Comparison of ENCODE assay signal across 8 cellular contexts in the genomic region with DNA sequence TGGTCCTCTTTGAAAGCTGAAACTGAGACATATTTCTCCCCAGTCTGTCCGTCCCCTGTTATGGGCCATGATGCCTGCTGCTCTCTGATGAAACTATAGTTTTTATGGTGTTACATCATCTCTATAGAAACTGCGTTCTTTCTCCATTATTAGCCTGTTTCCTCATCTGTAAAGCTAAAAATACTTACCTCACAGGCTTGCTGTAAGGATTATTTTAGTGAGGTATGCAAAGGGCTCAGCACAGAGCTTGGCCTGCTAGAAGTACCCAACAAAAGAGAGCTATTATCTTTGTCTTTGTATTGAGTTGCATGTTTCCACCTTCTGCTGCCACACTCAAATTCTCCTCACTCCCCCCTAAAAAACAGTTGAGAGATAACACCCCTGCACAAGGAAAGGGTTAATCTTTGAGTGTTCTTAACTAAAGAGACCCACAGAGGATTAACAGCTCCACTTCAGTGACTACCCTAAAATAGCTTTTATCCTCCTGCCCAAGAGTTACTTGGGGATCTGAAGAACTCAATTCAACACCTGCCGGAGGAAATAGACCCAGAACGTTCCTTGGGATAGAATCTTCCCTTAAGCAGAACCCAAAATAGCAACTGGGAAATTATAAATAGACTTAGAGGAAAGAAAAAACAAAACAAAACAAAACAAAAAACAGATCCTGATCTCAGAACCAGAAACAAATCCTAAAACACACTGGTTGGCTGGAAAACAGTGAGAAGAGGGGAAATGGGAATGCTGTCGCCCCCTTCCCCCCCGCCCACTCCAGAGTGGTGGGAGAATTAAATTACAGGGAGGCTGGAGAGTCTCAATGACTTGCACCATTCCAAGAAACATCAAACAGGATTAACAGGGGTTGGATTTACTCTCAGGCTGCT. TPM values are rescaled to one million over a fixed set of nuclear protein-coding genes. Genes with fewer than 3 reads are reported as not detected.
DNase-seq lines count a peak whose midpoint lies in the region; ATAC-seq and TF ChIP-seq lines count a peak whose summit lies in the region.

No MANE protein-coding gene starts in this region.

- H3K4me3 Mint-ChIP-seq in CD4-positive, alpha-beta T cell: peak overlapping the region; percentile 96
- peak overlapping the region; percentile 81 for H3K4me3 Mint-ChIP-seq in natural killer cell

- H3K27ac Mint-ChIP-seq in CD4-positive, alpha-beta T cell: peak overlapping the region; percentile 92
- H3K27ac Mint-ChIP-seq in natural killer cell: peak overlapping the region; percentile 82 to 86

- H3K9me3 Mint-ChIP-seq in CD4-positive, alpha-beta T cell: no peaks in the 10 kb centered on the region
- no peaks in the 10 kb centered on the region for H3K9me3 Mint-ChIP-seq in natural killer cell

- no peak overlapping the region for H3K27ac ChIP-seq in CD4-positive, alpha-beta T cell (ENCODE audit: low read depth, low read length)
- H3K27ac ChIP-seq in coronary artery: peak overlapping the region; percentile 87 to 95

- peaks cover 62% of the 10 kb centered on the region for H3K36me3 Mint-ChIP-seq in CD4-positive, alpha-beta T cell (ENCODE audit: low read depth)
- H3K36me3 Mint-ChIP-seq in natural killer cell: no peaks in the 10 kb centered on the region

- H3K27me3 ChIP-seq in CD4-positive, alpha-beta T cell (ENCODE audit: control insufficient read depth, insufficient read depth, low read length): no peaks in the 10 kb centered on the region

- no peak for TF ChIP-seq CTCF in CD4-positive, alpha-beta T cell (IDR thresholded peaks at IDR 0.05)
- TF ChIP-seq CTCF in coronary artery (IDR thresholded peaks at IDR 0.05) (no peak), natural killer cell (IDR thresholded peaks at IDR 0.05) (no peak)

- peak overlapping the region; percentile 100 for H3K4me3 ChIP-seq in coronary artery

- DNase-seq in CD4-positive, alpha-beta T cell: no peak
- DNase-seq in NCI-H82 treated with DMSO at 0.1 percent for 48 hours (lab: John Stamatoyannopoulos, UW; ENCODE audit: unreplicated experiment): peak; percentile 82
- DNase-seq in coronary artery (ENCODE audit: low spot score): no peak
- no peak for DNase-seq in natural killer cell
- DNase-seq in putamen (ENCODE audit: low spot score): no peak

- POLR2A ChIA-PET in CD4-positive, alpha-beta T cell (lab: Charles Lee): no interaction called here

- H3K4me1 Mint-ChIP-seq in CD4-positive, alpha-beta T cell (ENCODE audit: low read depth): peaks cover 76% of the 10 kb centered on the region
- H3K4me1 Mint-ChIP-seq in natural killer cell: peaks cover 72 to 83% of the 10 kb centered on the region in 2 donors

- intact Hi-C loops in CD4-positive, alpha-beta T cell (cut with DNase I, micrococcal nuclease): loop anchor here in 1 of 2 experiments (2.0 to 10.0 kb wide), 3 partner anchors 71 to 619 kb away; partner anchors contain the start of genes KIF3B and PDRG1
- intact Hi-C loops in natural killer cell (cut with micrococcal nuclease): loop anchor here (2.0 kb wide), 1 partner anchor 79 kb away; no protein-coding TSS in a partner anchor

- ATAC-seq in CD4-positive, alpha-beta T cell (ENCODE audit: poor library complexity): no peak
- ATAC-seq in natural killer cell (no peak), HG03521 (IDR thresholded peaks at IDR 0.05; ENCODE audit: unreplicated experiment) (no peak), HG03196 (IDR thresholded peaks at IDR 0.05; ENCODE audit: unreplicated experiment) (no peak), GM18873 (IDR thresholded peaks at IDR 0.05; ENCODE audit: low FRiP score, unreplicated experiment) (no peak)

- no peaks in the 10 kb centered on the region for H3K27me3 Mint-ChIP-seq in CD4-positive, alpha-beta T cell
- no peaks in the 10 kb centered on the region for H3K27me3 Mint-ChIP-seq in natural killer cell (ENCODE audit: low read depth in 2 of 2)

- CTCF ChIA-PET in CD4-positive, alpha-beta T cell (lab: Charles Lee): no interaction called here

- H3K9me3 ChIP-seq in CD4-positive, alpha-beta T cell (ENCODE audit: control insufficient read depth, low read length): no peaks in the 10 kb centered on the region

RNA-seq across cellular contexts. Expression of gene PLAGL2, which starts 1.8 kb away (rescaled TPM):
- total RNA-seq in CD4-positive, alpha-beta T cell: 10 to 100 TPM; 15.6 to 16.9 TPM
- total RNA-seq in natural killer cell: 10 to 100 TPM; 13.5 to 16.6 (median 15.1) TPM

RNA-seq across cellular contexts. Expression of gene POFUT1, which starts 1.9 kb away (rescaled TPM):
- 1 to 10 TPM; 7.5 to 8.8 TPM for total RNA-seq in CD4-positive, alpha-beta T cell
- 10 to 100 TPM in 2 of 3 donors, 1 to 10 TPM in 1; 9.7 to 14.5 (median 13.2) TPM for total RNA-seq in natural killer cell
